ENCODE assay signal across 25 cellular contexts in genomic region chr16:86040496-86040895, GRCh38.
DNase-seq lines count a peak whose midpoint lies in the region; ATAC-seq and TF ChIP-seq lines count a peak whose summit lies in the region.
"Had no signal": no experiment of that assay in that cellular context is flagged by ENCODE, and none has a peak within 500 bp of the region (broad histone marks: within the 10 kb centered on the region; RNA-seq: fewer than 3 reads in every experiment).

No MANE protein-coding gene starts in this region.

- H3F3A ChIP-seq in neural progenitor cell (ENCODE audit: low read depth): peaks cover 9% of the 10 kb centered on the region

- WGBS in endodermal cell (ENCODE audit: insufficient coverage in 1 of 2, insufficient read length in 1 of 2), 2 experiments: 88 to 90% methylated on average over 8 to 17 of the region's 17 CpGs

- H3K27ac ChIP-seq in endodermal cell (ENCODE audit: low read depth, low read length) (no peak overlapping the region), neural progenitor cell (no peak overlapping the region)
- H3K27ac ChIP-seq: 22Rv1, A549 had no signal

- H3K4me3 Mint-ChIP-seq in endodermal cell (no peak overlapping the region), neural progenitor cell (no peak overlapping the region)
- H3K4me3 Mint-ChIP-seq in stimulated activated naive B cell treated with anti-CD40 and anti-IgM and Interleukin-4, amounts not matched to agents 10 μg/mL and 1 μg/mL and 100 μg/mL, for 72 hours: no peak overlapping the region
- no peak overlapping the region for H3K4me3 Mint-ChIP-seq in activated T-cell treated with anti-CD3 and anti-CD28 coated beads, Interleukin-2, amount 50 U/mL, for 24 hours
- H3K4me3 Mint-ChIP-seq: CD4-positive, CD25-positive, alpha-beta regulatory T cell; CD8-positive, alpha-beta memory T cell; HFFc6; IgD-negative memory B cell had no signal

- no peaks in the 10 kb centered on the region for H4K20me1 ChIP-seq in neural progenitor cell (ENCODE audit: low read depth)

- H3K9ac ChIP-seq in endodermal cell (ENCODE audit: extremely low read depth, low read length, poor library complexity, severe bottlenecking): no peak overlapping the region
- no peak overlapping the region for H3K9ac ChIP-seq in neural progenitor cell

- peak; percentile 8 for DNase-seq in left cardiac atrium
- DNase-seq in cardiac septum (ENCODE audit: low spot score): no peak
- DNase-seq in endodermal cell: peak; percentile 28
- no peak for DNase-seq in neural progenitor cell (ENCODE audit: low spot score)
- DNase-seq in stimulated activated naive B cell treated with anti-CD40 and anti-IgM and Interleukin-4, amounts not matched to agents 10 μg/mL and 1 μg/mL and 100 μg/mL, for 72 hours: no peak
- no peak for DNase-seq in activated T-cell treated with anti-CD3 and anti-CD28 coated beads, Interleukin-2, amount 50 U/mL, for 24 hours
- no peak for DNase-seq in ureter (ENCODE audit: low spot score)
- DNase-seq: C1 segment of cervical spinal cord; CD4-positive, CD25-positive, alpha-beta regulatory T cell; CD8-positive, alpha-beta memory T cell; COR-L47; DMS 273 treated with DMSO at 0.1 percent for 48 hours; DMS53; DND-41; EL; GOT3; H7; HFFc6 had no signal

- ATAC-seq in left cardiac atrium (no peak), GM21447 (IDR thresholded peaks at IDR 0.05; ENCODE audit: unreplicated experiment) (no peak)
- no peak for ATAC-seq in stimulated activated naive B cell treated with anti-CD40 and anti-IgM and Interleukin-4, amounts not matched to agents 10 μg/mL and 1 μg/mL and 100 μg/mL, for 72 hours (replicated peaks)
- ATAC-seq: A549, GM12878, HCT116, HepG2 had no signal

- H3K9me3 ChIP-seq in endodermal cell (ENCODE audit: control insufficient read depth, low read length): no peaks in the 10 kb centered on the region
- H3K9me3 ChIP-seq in neural progenitor cell (ENCODE audit: low read depth): no peaks in the 10 kb centered on the region
- H3K9me3 ChIP-seq: A549 had no signal

- H2AFZ ChIP-seq in neural progenitor cell (replicated peaks): no peak overlapping the region

- no peaks in the 10 kb centered on the region for H3K36me3 ChIP-seq in endodermal cell (ENCODE audit: control insufficient read depth, insufficient read depth, low read length)
- H3K36me3 ChIP-seq in neural progenitor cell: no peaks in the 10 kb centered on the region

- H3K4me1 Mint-ChIP-seq in endodermal cell: peaks cover under 1% of the 10 kb centered on the region
- peaks cover 30% of the 10 kb centered on the region for H3K4me1 Mint-ChIP-seq in neural progenitor cell
- H3K4me1 Mint-ChIP-seq in stimulated activated naive B cell treated with anti-CD40 and anti-IgM and Interleukin-4, amounts not matched to agents 10 μg/mL and 1 μg/mL and 100 μg/mL, for 72 hours: peaks cover 7% of the 10 kb centered on the region in 2 donors
- H3K4me1 Mint-ChIP-seq in activated T-cell treated with anti-CD3 and anti-CD28 coated beads, Interleukin-2, amount 50 U/mL, for 24 hours (ENCODE audit: low read depth): peaks cover 21% of the 10 kb centered on the region

- H3K27ac Mint-ChIP-seq in endodermal cell: no peak overlapping the region
- H3K27ac Mint-ChIP-seq in neural progenitor cell: peak overlapping the region; percentile 57
- peak overlapping the region; percentile 62 for H3K27ac Mint-ChIP-seq in stimulated activated naive B cell treated with anti-CD40 and anti-IgM and Interleukin-4, amounts not matched to agents 10 μg/mL and 1 μg/mL and 100 μg/mL, for 72 hours
- H3K27ac Mint-ChIP-seq in activated T-cell treated with anti-CD3 and anti-CD28 coated beads, Interleukin-2, amount 50 U/mL, for 24 hours: no peak overlapping the region
- H3K27ac Mint-ChIP-seq: CD4-positive, CD25-positive, alpha-beta regulatory T cell; CD8-positive, alpha-beta memory T cell; HFFc6; IgD-negative memory B cell had no signal

- intact Hi-C loops in left cardiac atrium (cut with DNase I) (no loop called here), cardiac septum (cut with DNase I) (no loop called here)

- H3K27me3 ChIP-seq in endodermal cell (ENCODE audit: control insufficient read depth, insufficient read depth, low read length, poor library complexity, severe bottlenecking) (peaks cover 9% of the 10 kb centered on the region), neural progenitor cell (no peaks in the 10 kb centered on the region)

- no peaks in the 10 kb centered on the region for H3K79me2 ChIP-seq in neural progenitor cell (ENCODE audit: low read depth)

- H3K4me3 ChIP-seq in endodermal cell (ENCODE audit: low read length) (no peak overlapping the region), neural progenitor cell (no peak overlapping the region)
- H3K4me3 ChIP-seq: A549, GM12878 had no signal

- no peaks in the 10 kb centered on the region for H3K4me1 ChIP-seq in endodermal cell (ENCODE audit: control insufficient read depth, insufficient read depth, low read length)
- no peaks in the 10 kb centered on the region for H3K4me1 ChIP-seq in neural progenitor cell
- H3K4me1 ChIP-seq: A549 had no signal

- peaks cover 13% of the 10 kb centered on the region for H3K27me3 Mint-ChIP-seq in endodermal cell (ENCODE audit: insufficient read depth)
- H3K27me3 Mint-ChIP-seq in neural progenitor cell (ENCODE audit: insufficient read depth, low read depth): peaks cover 16% of the 10 kb centered on the region
- H3K27me3 Mint-ChIP-seq in stimulated activated naive B cell treated with anti-CD40 and anti-IgM and Interleukin-4, amounts not matched to agents 10 μg/mL and 1 μg/mL and 100 μg/mL, for 72 hours: peaks cover 44 to 58% of the 10 kb centered on the region in 2 donors
- peaks cover 28% of the 10 kb centered on the region for H3K27me3 Mint-ChIP-seq in activated T-cell treated with anti-CD3 and anti-CD28 coated beads, Interleukin-2, amount 50 U/mL, for 24 hours

- H3K36me3 Mint-ChIP-seq in endodermal cell (ENCODE audit: low read depth): no peaks in the 10 kb centered on the region
- no peaks in the 10 kb centered on the region for H3K36me3 Mint-ChIP-seq in neural progenitor cell
- no peaks in the 10 kb centered on the region for H3K36me3 Mint-ChIP-seq in stimulated activated naive B cell treated with anti-CD40 and anti-IgM and Interleukin-4, amounts not matched to agents 10 μg/mL and 1 μg/mL and 100 μg/mL, for 72 hours
- H3K36me3 Mint-ChIP-seq in activated T-cell treated with anti-CD3 and anti-CD28 coated beads, Interleukin-2, amount 50 U/mL, for 24 hours (ENCODE audit: low read depth): no peaks in the 10 kb centered on the region
- H3K36me3 Mint-ChIP-seq: CD4-positive, CD25-positive, alpha-beta regulatory T cell; CD8-positive, alpha-beta memory T cell; IgD-negative memory B cell had no signal

- H3K9me3 Mint-ChIP-seq in endodermal cell (no peaks in the 10 kb centered on the region), neural progenitor cell (peaks cover 2% of the 10 kb centered on the region)
- H3K9me3 Mint-ChIP-seq in stimulated activated naive B cell treated with anti-CD40 and anti-IgM and Interleukin-4, amounts not matched to agents 10 μg/mL and 1 μg/mL and 100 μg/mL, for 72 hours: no peaks in the 10 kb centered on the region
- no peaks in the 10 kb centered on the region for H3K9me3 Mint-ChIP-seq in activated T-cell treated with anti-CD3 and anti-CD28 coated beads, Interleukin-2, amount 50 U/mL, for 24 hours
- H3K9me3 Mint-ChIP-seq: CD8-positive, alpha-beta memory T cell; HFFc6; IgD-negative memory B cell had no signal

- H3K4me2 ChIP-seq in neural progenitor cell: no peak overlapping the region
- H3K4me2 ChIP-seq: A549 had no signal

- no peak for TF ChIP-seq CTCF in endodermal cell (conservative IDR thresholded peaks at IDR 0.05)
- TF ChIP-seq CTCF in neural progenitor cell (IDR thresholded peaks at IDR 0.05): no peak

Comparison
In these comparisons a context has a peak if more than half of its experiments do, and no peak if none do; other contexts are left out.
1. DNase-seq: peak in left cardiac atrium (single experiment) and endodermal cell (single experiment); none in cardiac septum (single experiment), neural progenitor cell (single experiment), stimulated activated naive B cell treated with anti-CD40 and anti-IgM and Interleukin-4, amounts not matched to agents 10 μg/mL and 1 μg/mL and 100 μg/mL, for 72 hours (single experiment), activated T-cell treated with anti-CD3 and anti-CD28 coated beads, Interleukin-2, amount 50 U/mL, for 24 hours (single experiment) and ureter (single experiment).
2. H3K27ac Mint-ChIP-seq: peak in neural progenitor cell (single experiment) and stimulated activated naive B cell treated with anti-CD40 and anti-IgM and Interleukin-4, amounts not matched to agents 10 μg/mL and 1 μg/mL and 100 μg/mL, for 72 hours (single experiment); none in endodermal cell (single experiment) and activated T-cell treated with anti-CD3 and anti-CD28 coated beads, Interleukin-2, amount 50 U/mL, for 24 hours (single experiment).